In genomic region chr2:96891591-96892333, GRCh38 we compare ENCODE assay signal across 9 cellular contexts. TPM values are rescaled to one million over a fixed set of nuclear protein-coding genes. Genes with fewer than 3 reads are reported as not detected.
A peak's percentile ranks its signal among the peaks of the same experiment; 100 is the strongest.
DNase-seq lines count a peak whose midpoint lies in the region; ATAC-seq and TF ChIP-seq lines count a peak whose summit lies in the region.
"Had no signal": no experiment of that assay in that cellular context is flagged by ENCODE, and none has a peak within 500 bp of the region (broad histone marks: within the 10 kb centered on the region; RNA-seq: fewer than 3 reads in every experiment).

No MANE protein-coding gene starts in this region.

- peaks cover 65% of the 10 kb centered on the region for H3K4me1 Mint-ChIP-seq in activated CD4-positive, alpha-beta T cell treated with anti-CD3 and anti-CD28 coated beads, Interleukin-2, amount 10 ng/mL, durations not matched to agents 7 days and 5 days
- H3K4me1 Mint-ChIP-seq in T-helper 17 cell: peaks cover 45% of the 10 kb centered on the region

- WGBS in psoas muscle, 3 donors: 49 to 71% (median 55%) methylated on average over 11 of the region's 11 CpGs

- peak overlapping the region; percentile 16 for H3K27ac ChIP-seq in psoas muscle

- H3K36me3 Mint-ChIP-seq in activated CD4-positive, alpha-beta T cell treated with anti-CD3 and anti-CD28 coated beads, Interleukin-2, amount 10 ng/mL, durations not matched to agents 7 days and 5 days (ENCODE audit: low read depth): no peaks in the 10 kb centered on the region
- H3K36me3 Mint-ChIP-seq in T-helper 17 cell (ENCODE audit: low read depth): no peaks in the 10 kb centered on the region

- H3K4me3 Mint-ChIP-seq in activated CD4-positive, alpha-beta T cell treated with anti-CD3 and anti-CD28 coated beads, Interleukin-2, amount 10 ng/mL, durations not matched to agents 7 days and 5 days: no peak overlapping the region
- peak overlapping the region; percentile 79 for H3K4me3 Mint-ChIP-seq in T-helper 17 cell

- H3K27me3 ChIP-seq in psoas muscle (ENCODE audit: insufficient read depth in 3 of 3, low read length in 2 of 3): no peaks in the 10 kb centered on the region

- no peaks in the 10 kb centered on the region for H3K9me3 Mint-ChIP-seq in activated CD4-positive, alpha-beta T cell treated with anti-CD3 and anti-CD28 coated beads, Interleukin-2, amount 10 ng/mL, durations not matched to agents 7 days and 5 days

- no peak for TF ChIP-seq CTCF in fibroblast of villous mesenchyme (IDR thresholded peaks at IDR 0.05; ENCODE audit: insufficient read depth, low read depth, low read length)
- no peak for TF ChIP-seq CTCF in psoas muscle (IDR thresholded peaks at IDR 0.05)

- intact Hi-C loops in psoas muscle (cut with DNase I): no loop called here

- peak overlapping the region; percentile 86 for H3K27ac Mint-ChIP-seq in activated CD4-positive, alpha-beta T cell treated with anti-CD3 and anti-CD28 coated beads, Interleukin-2, amount 10 ng/mL, durations not matched to agents 7 days and 5 days
- H3K27ac Mint-ChIP-seq in T-helper 17 cell: peak overlapping the region; percentile 82

- in situ Hi-C loops in G401 (cut with HindIII; ENCODE audit: low sequenced_read_pairs): no loop called here

- CTCF ChIA-PET in activated CD4-positive, alpha-beta T cell treated with anti-CD3 and anti-CD28 coated beads, Interleukin-2, amount 10 ng/mL, durations not matched to agents 7 days and 5 days (lab: Charles Lee): interaction anchor here (0.5 to 2.4 kb wide), 9 partner anchors 9 to 55 kb away, joined by 3 to 7 read pairs (median 5); partner anchors contain the start of gene ANKRD39

- peaks cover 60% of the 10 kb centered on the region for H3K4me1 ChIP-seq in psoas muscle

- H3K4me3 ChIP-seq in fibroblast of villous mesenchyme (ENCODE audit: low read depth, low read length): no peak overlapping the region
- no peak overlapping the region for H3K4me3 ChIP-seq in psoas muscle

- DNase-seq in activated CD4-positive, alpha-beta T cell treated with anti-CD3 and anti-CD28 coated beads, Interleukin-2, amount 10 ng/mL, durations not matched to agents 7 days and 5 days: peak; percentile 37
- no peak for DNase-seq in activated CD4-positive, alpha-beta T cell treated with anti-CD3 and anti-CD28 coated beads, Interleukin-2, amount 50 U/mL, for 4 hours
- DNase-seq in T-helper 17 cell (no peak), fibroblast of villous mesenchyme (ENCODE audit: low read depth) (peak; percentile 85), psoas muscle (no peak), G401 (ENCODE audit: low spot score) (no peak)
- DNase-seq: ACHN had no signal

- H3K9me3 ChIP-seq in T-helper 17 cell (ENCODE audit: control insufficient read depth, low read length, poor library complexity, severe bottlenecking) (no peaks in the 10 kb centered on the region), psoas muscle (no peaks in the 10 kb centered on the region)

- POLR2A ChIA-PET in activated CD4-positive, alpha-beta T cell treated with anti-CD3 and anti-CD28 coated beads, Interleukin-2, amount 10 ng/mL, durations not matched to agents 7 days and 5 days (lab: Charles Lee): no interaction called here

- ATAC-seq in T-helper 17 cell (peak; percentile 61), psoas muscle (peak in 1 of 4 donors; percentile 31), HG03520 (IDR thresholded peaks at IDR 0.05; ENCODE audit: unreplicated experiment) (no peak), HG02840 (IDR thresholded peaks at IDR 0.05; ENCODE audit: low FRiP score, unreplicated experiment) (no peak)

- no peaks in the 10 kb centered on the region for H3K27me3 Mint-ChIP-seq in activated CD4-positive, alpha-beta T cell treated with anti-CD3 and anti-CD28 coated beads, Interleukin-2, amount 10 ng/mL, durations not matched to agents 7 days and 5 days
- H3K27me3 Mint-ChIP-seq in T-helper 17 cell: no peaks in the 10 kb centered on the region

- H3K36me3 ChIP-seq in psoas muscle (ENCODE audit: insufficient read depth in 1 of 2, low read depth in 1 of 2): no peaks in the 10 kb centered on the region

RNA-seq across cellular contexts. Expression of gene SEMA4C, which starts 21.9 kb away (rescaled TPM):
- 10 to 100 TPM; 25.5 to 35.4 TPM for total RNA-seq in activated CD4-positive, alpha-beta T cell treated with anti-CD3 and anti-CD28 coated beads, Interleukin-2, amount 10 ng/mL, durations not matched to agents 7 days and 5 days
- total RNA-seq in T-helper 17 cell (10 to 100 TPM; 25.5 to 30.9 TPM), fibroblast of villous mesenchyme (16.4 and 22.5 TPM in 2 replicates), psoas muscle (10 to 100 TPM in 3 of 4 donors, 1 to 10 TPM in 1; 9.5 to 10.8 (median 10.2) TPM)
- 1 to 10 TPM; 4.1 to 8.3 (median 6.0) TPM for polyA plus RNA-seq in psoas muscle
- total RNA-seq in G401 (2014; rRNA removed; shearing (Covaris generic)): 37.9 and 40.6 TPM in 2 replicates

RNA-seq across cellular contexts. Expression of gene ANKRD39, which starts 33.9 kb away (rescaled TPM):
- 10 to 100 TPM; 32.8 to 35.8 TPM for total RNA-seq in activated CD4-positive, alpha-beta T cell treated with anti-CD3 and anti-CD28 coated beads, Interleukin-2, amount 10 ng/mL, durations not matched to agents 7 days and 5 days
- total RNA-seq in T-helper 17 cell: 10 to 100 TPM; 16.8 to 18.6 TPM
- total RNA-seq in fibroblast of villous mesenchyme: 4.7 and 5.8 TPM in 2 replicates
- total RNA-seq in psoas muscle: 100 to 1,000 TPM in 1 of 4 donors, 10 to 100 TPM in 3; 53.3 to 101 (median 78.7) TPM
- polyA plus RNA-seq in psoas muscle: 10 to 100 TPM; 19.2 to 34.0 (median 26.2) TPM
- total RNA-seq in G401 (2014; rRNA removed; shearing (Covaris generic)): 28.4 and 45.2 TPM in 2 replicates

RNA-seq across cellular contexts. Expression of gene ANKRD23, which starts 47.9 kb away (rescaled TPM):
- 10 to 100 TPM; 17.0 to 17.3 TPM for total RNA-seq in activated CD4-positive, alpha-beta T cell treated with anti-CD3 and anti-CD28 coated beads, Interleukin-2, amount 10 ng/mL, durations not matched to agents 7 days and 5 days
- 10 to 100 TPM in 1 of 2 donors, 1 to 10 TPM in 1; 7.6 to 11.2 TPM for total RNA-seq in T-helper 17 cell
- total RNA-seq in fibroblast of villous mesenchyme: 1.3 TPM in 2 replicates
- total RNA-seq in psoas muscle: 1,000 to 10,000 TPM in 2 of 4 donors, 100 to 1,000 TPM in 2; 788 to 1,374 (median 978) TPM
- 100 to 1,000 TPM; 256 to 608 (median 529) TPM for polyA plus RNA-seq in psoas muscle
- 2.2 and 3.5 TPM in 2 replicates for total RNA-seq in G401 (2014; rRNA removed; shearing (Covaris generic))

Comparison
In these comparisons a context has a peak if more than half of its experiments do, and no peak if none do; other contexts are left out.
1. DNase-seq: peak in activated CD4-positive, alpha-beta T cell treated with anti-CD3 and anti-CD28 coated beads, Interleukin-2, amount 10 ng/mL, durations not matched to agents 7 days and 5 days (single experiment) and fibroblast of villous mesenchyme (single experiment); none in activated CD4-positive, alpha-beta T cell treated with anti-CD3 and anti-CD28 coated beads, Interleukin-2, amount 50 U/mL, for 4 hours (0 of 2), T-helper 17 cell (0 of 3), psoas muscle (0 of 2) and G401 (single experiment).
2. RNA of gene ANKRD23, which starts 47.9 kb away (total RNA-seq): 788 to 1,374 TPM in psoas muscle; 17.0 to 17.3 TPM in activated CD4-positive, alpha-beta T cell treated with anti-CD3 and anti-CD28 coated beads, Interleukin-2, amount 10 ng/mL, durations not matched to agents 7 days and 5 days, 7.6 to 11.2 TPM in T-helper 17 cell, 2.2 to 3.5 TPM in G401 and 1.3 TPM in fibroblast of villous mesenchyme; every median in the first group is over 10 times any median in the second.